ENCODE assay signal across 1 cellular context in the genomic region with DNA sequence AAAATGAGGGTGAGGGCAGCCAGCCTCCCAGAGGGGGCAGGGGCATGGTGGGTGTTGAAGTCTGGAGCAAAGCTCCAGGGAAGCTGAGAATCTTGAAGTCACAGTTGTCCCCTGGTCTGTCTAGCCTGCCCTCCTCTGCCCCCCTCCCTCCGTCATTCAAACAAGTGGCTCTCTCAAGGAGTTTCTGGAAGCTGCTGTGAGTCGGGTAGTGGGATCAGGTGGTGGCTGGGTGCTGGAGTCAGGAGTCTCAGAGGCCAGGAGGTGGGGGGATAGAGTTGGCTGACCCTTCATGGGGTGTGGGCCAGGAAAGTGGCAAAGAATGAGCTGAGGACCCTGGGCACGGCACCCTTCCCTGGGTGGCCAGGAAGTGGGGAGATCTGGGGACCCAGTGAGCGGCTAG.
TF ChIP-seq lines count a peak whose summit lies in the region.

No MANE protein-coding gene starts in this region.

TF ChIP-seq in endothelial cell of umbilical vein, 7 proteins besides CTCF, POLR2A, EP300 and RAD21 (continued from another document):
- TF ChIP-seq, protein P1, sequence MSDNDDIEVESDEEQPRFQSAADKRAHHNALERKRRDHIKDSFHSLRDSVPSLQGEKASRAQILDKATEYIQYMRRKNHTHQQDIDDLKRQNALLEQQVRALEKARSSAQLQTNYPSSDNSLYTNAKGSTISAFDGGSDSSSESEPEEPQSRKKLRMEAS (IDR thresholded peaks at IDR 0.05; ENCODE audit: insufficient read depth, insufficient read length): no peak
- TF ChIP-seq JUN (IDR thresholded peaks at IDR 0.05; ENCODE audit: borderline replicate concordance, insufficient read depth, insufficient read length, low read depth) (no peak), POLR2AphosphoS5 (IDR thresholded peaks at IDR 0.05; ENCODE audit: insufficient read depth, low read depth, low read length) (no peak)
